In the genomic region with DNA sequence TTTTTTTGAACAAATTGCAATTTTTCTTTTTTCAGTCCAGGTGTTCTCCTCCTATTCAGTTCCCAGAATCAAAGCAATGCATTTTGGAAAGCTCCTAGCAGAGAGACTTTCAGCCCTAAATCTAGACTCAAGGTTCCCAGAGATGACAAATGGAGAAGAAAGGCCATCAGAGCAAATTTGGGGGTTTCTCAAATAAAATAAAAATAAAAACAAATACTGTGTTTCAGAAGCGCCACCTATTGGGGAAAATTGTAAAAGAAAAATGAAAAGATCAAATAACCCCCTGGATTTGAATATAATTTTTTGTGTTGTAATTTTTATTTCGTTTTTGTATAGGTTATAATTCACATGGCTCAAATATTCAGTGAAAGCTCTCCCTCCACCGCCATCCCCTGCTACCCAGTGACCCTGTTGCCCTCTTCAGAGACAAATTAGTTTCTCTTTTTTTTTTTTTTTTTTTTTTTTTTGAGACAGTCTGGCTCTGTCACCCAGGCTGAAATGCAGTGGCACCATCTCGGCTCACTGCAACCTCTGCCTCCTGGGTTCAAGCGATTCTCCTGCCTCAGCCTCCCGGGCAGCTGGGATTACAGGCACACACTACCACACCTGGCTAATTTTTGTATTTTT, we compare ENCODE assay signal across 8 cellular contexts. TPM values are rescaled to one million over a fixed set of nuclear protein-coding genes. Genes with fewer than 3 reads are reported as not detected.
A peak's percentile ranks its signal among the peaks of the same experiment; 100 is the strongest.
DNase-seq lines count a peak whose midpoint lies in the region; ATAC-seq and TF ChIP-seq lines count a peak whose summit lies in the region.

No MANE protein-coding gene starts in this region.

- peak; percentile 11 for DNase-seq in activated CD4-positive, alpha-beta T cell treated with anti-CD3 and anti-CD28 coated beads, Interleukin-2, amount 10 ng/mL, durations not matched to agents 7 days and 5 days
- no peak for DNase-seq in activated CD4-positive, alpha-beta T cell treated with anti-CD3 and anti-CD28 coated beads, Interleukin-2, amount 50 U/mL, for 1 hour
- DNase-seq in NCI-H526 treated with DMSO at 0.1 percent for 48 hours (lab: John Stamatoyannopoulos, UW) (peak; percentile 39), colonic mucosa (no peak), psoas muscle (no peak), omental fat pad (ENCODE audit: low spot score) (no peak), MG63 (no peak), iPS-NIHi11 (ENCODE audit: low spot score) (no peak)

- H3K4me3 ChIP-seq in colonic mucosa (no peak overlapping the region), psoas muscle (no peak overlapping the region), MG63 (no peak overlapping the region)

- CTCF ChIA-PET in activated CD4-positive, alpha-beta T cell treated with anti-CD3 and anti-CD28 coated beads, Interleukin-2, amount 10 ng/mL, durations not matched to agents 7 days and 5 days (lab: Charles Lee) = interaction anchor here (0.6 to 1.4 kb wide), 3 partner anchors 11 to 290 kb away, joined by 3 to 5 read pairs (median 3); no protein-coding TSS in a partner anchor

- peaks cover 55% of the 10 kb centered on the region for H3K36me3 Mint-ChIP-seq in activated CD4-positive, alpha-beta T cell treated with anti-CD3 and anti-CD28 coated beads, Interleukin-2, amount 10 ng/mL, durations not matched to agents 7 days and 5 days (ENCODE audit: low read depth)

- no peaks in the 10 kb centered on the region for H3K9me3 Mint-ChIP-seq in activated CD4-positive, alpha-beta T cell treated with anti-CD3 and anti-CD28 coated beads, Interleukin-2, amount 10 ng/mL, durations not matched to agents 7 days and 5 days

- no peaks in the 10 kb centered on the region for H3K27me3 Mint-ChIP-seq in activated CD4-positive, alpha-beta T cell treated with anti-CD3 and anti-CD28 coated beads, Interleukin-2, amount 10 ng/mL, durations not matched to agents 7 days and 5 days

- peak overlapping the region; percentile 62 for H3K27ac Mint-ChIP-seq in activated CD4-positive, alpha-beta T cell treated with anti-CD3 and anti-CD28 coated beads, Interleukin-2, amount 10 ng/mL, durations not matched to agents 7 days and 5 days

- H3K9ac ChIP-seq in colonic mucosa (ENCODE audit: low read depth in 2 of 2, low read length in 2 of 2) = no peak overlapping the region

- no peak overlapping the region for H3K4me3 Mint-ChIP-seq in activated CD4-positive, alpha-beta T cell treated with anti-CD3 and anti-CD28 coated beads, Interleukin-2, amount 10 ng/mL, durations not matched to agents 7 days and 5 days

- WGBS in psoas muscle, 3 donors = 9 to 14% (median 10%) methylated on average over 6 of the region's 6 CpGs

- intact Hi-C loops in colonic mucosa (cut with DNase I) (loop anchor here (2.0 to 10.0 kb wide), 3 partner anchors 56 to 208 kb away; no protein-coding TSS in a partner anchor), psoas muscle (cut with DNase I) (loop anchor here (2.0 to 10.0 kb wide), 3 partner anchors 154 to 208 kb away; no protein-coding TSS in a partner anchor)

- TF ChIP-seq CTCF in colonic mucosa (IDR thresholded peaks at IDR 0.05) (peak; percentile 53), psoas muscle (IDR thresholded peaks at IDR 0.05) (peak; percentile 49), omental fat pad (IDR thresholded peaks at IDR 0.05) (no peak)

- no peaks in the 10 kb centered on the region for H3K9me3 ChIP-seq in colonic mucosa
- H3K9me3 ChIP-seq in psoas muscle = no peaks in the 10 kb centered on the region
- H3K9me3 ChIP-seq in MG63 = no peaks in the 10 kb centered on the region

- H3K27ac ChIP-seq in colonic mucosa (no peak overlapping the region), psoas muscle (no peak overlapping the region)

- POLR2A ChIA-PET in activated CD4-positive, alpha-beta T cell treated with anti-CD3 and anti-CD28 coated beads, Interleukin-2, amount 10 ng/mL, durations not matched to agents 7 days and 5 days (lab: Charles Lee) = no interaction called here

- peaks cover 34% of the 10 kb centered on the region for H3K4me1 Mint-ChIP-seq in activated CD4-positive, alpha-beta T cell treated with anti-CD3 and anti-CD28 coated beads, Interleukin-2, amount 10 ng/mL, durations not matched to agents 7 days and 5 days

- H3K4me1 ChIP-seq in colonic mucosa (no peaks in the 10 kb centered on the region), psoas muscle (no peaks in the 10 kb centered on the region)

- no peaks in the 10 kb centered on the region for H3K27me3 ChIP-seq in colonic mucosa
- no peaks in the 10 kb centered on the region for H3K27me3 ChIP-seq in psoas muscle (ENCODE audit: insufficient read depth in 3 of 3, low read length in 2 of 3)
- H3K27me3 ChIP-seq in MG63 = peaks cover 27% of the 10 kb centered on the region

- ATAC-seq in psoas muscle (no peak), omental fat pad (ENCODE audit: low FRiP score) (no peak)

- H3K36me3 ChIP-seq in colonic mucosa (no peaks in the 10 kb centered on the region), psoas muscle (ENCODE audit: insufficient read depth in 1 of 2, low read depth in 1 of 2) (no peaks in the 10 kb centered on the region), MG63 (no peaks in the 10 kb centered on the region)

RNA-seq across cellular contexts. Expression of a gene that starts 6.2 kb away (rescaled TPM):
- 10 to 100 TPM; 42.6 to 49.1 TPM for total RNA-seq in activated CD4-positive, alpha-beta T cell treated with anti-CD3 and anti-CD28 coated beads, Interleukin-2, amount 10 ng/mL, durations not matched to agents 7 days and 5 days
- 10 to 100 TPM; 44.8 to 46.9 TPM for total RNA-seq in colonic mucosa
- total RNA-seq in psoas muscle = 10 to 100 TPM; 21.0 to 42.3 (median 33.0) TPM
- polyA plus RNA-seq in psoas muscle = 10 to 100 TPM; 15.0 to 31.1 (median 16.8) TPM
- 10 to 100 TPM; 39.3 to 45.9 (median 42.3) TPM for total RNA-seq in omental fat pad
- total RNA-seq in MG63 (2014; rRNA removed; shearing (Covaris generic); ENCODE audit: low replicate concordance) = 30.3 and 40.1 TPM in 2 replicates

RNA-seq across cellular contexts. Expression of a gene that starts 9.1 kb away (rescaled TPM):
- total RNA-seq in activated CD4-positive, alpha-beta T cell treated with anti-CD3 and anti-CD28 coated beads, Interleukin-2, amount 10 ng/mL, durations not matched to agents 7 days and 5 days = 100 to 1,000 TPM; 264 to 268 TPM
- 1 to 10 TPM; 1.6 to 2.0 TPM for total RNA-seq in colonic mucosa
- total RNA-seq in psoas muscle = under 1 TPM; 0.26 to 0.71 (median 0.57) TPM
- under 1 TPM; 0.01 to 0.05 (median 0.04) TPM for polyA plus RNA-seq in psoas muscle
- total RNA-seq in omental fat pad = 1 to 10 TPM; 1.0 to 2.1 (median 1.6) TPM
- total RNA-seq in MG63 (2014; rRNA removed; shearing (Covaris generic); ENCODE audit: low replicate concordance) = not detected in 2 replicates

RNA-seq across cellular contexts. Expression of a gene that starts 10.7 kb away (rescaled TPM):
- total RNA-seq in activated CD4-positive, alpha-beta T cell treated with anti-CD3 and anti-CD28 coated beads, Interleukin-2, amount 10 ng/mL, durations not matched to agents 7 days and 5 days = 100 to 1,000 TPM; 489 to 557 TPM
- 1 to 10 TPM; 3.1 to 4.7 TPM for total RNA-seq in colonic mucosa
- under 1 TPM in 3 of 4 donors, not detected in 1; 0.45 to 0.81 (median 0.50) TPM for total RNA-seq in psoas muscle
- polyA plus RNA-seq in psoas muscle = under 1 TPM; 0.12 to 0.20 (median 0.19) TPM
- total RNA-seq in omental fat pad = 1 to 10 TPM; 1.7 to 3.4 (median 2.6) TPM
- total RNA-seq in MG63 (2014; rRNA removed; shearing (Covaris generic); ENCODE audit: low replicate concordance) = not detected in 2 replicates

RNA-seq across cellular contexts. Expression of a gene that starts 48.2 kb away (rescaled TPM):
- total RNA-seq in activated CD4-positive, alpha-beta T cell treated with anti-CD3 and anti-CD28 coated beads, Interleukin-2, amount 10 ng/mL, durations not matched to agents 7 days and 5 days = 100 to 1,000 TPM; 195 to 272 TPM
- total RNA-seq in colonic mucosa = 100 to 1,000 TPM; 282 to 380 TPM
- 100 to 1,000 TPM; 237 to 340 (median 251) TPM for total RNA-seq in psoas muscle
- 100 to 1,000 TPM; 180 to 217 (median 189) TPM for polyA plus RNA-seq in psoas muscle
- 10 to 100 TPM; 38.1 to 57.1 (median 51.9) TPM for total RNA-seq in omental fat pad
- 113 and 709 TPM in 2 replicates for total RNA-seq in MG63 (2014; rRNA removed; shearing (Covaris generic); ENCODE audit: low replicate concordance)

RNA-seq across cellular contexts. Expression of a gene that starts 48.7 kb away (rescaled TPM):
- total RNA-seq in activated CD4-positive, alpha-beta T cell treated with anti-CD3 and anti-CD28 coated beads, Interleukin-2, amount 10 ng/mL, durations not matched to agents 7 days and 5 days = 100 to 1,000 TPM; 680 to 841 TPM
- 1 to 10 TPM; 4.3 to 5.7 TPM for total RNA-seq in colonic mucosa
- 1 to 10 TPM in 1 of 4 donors, under 1 TPM in 3; 0.24 to 1.2 (median 0.67) TPM for total RNA-seq in psoas muscle
- polyA plus RNA-seq in psoas muscle = under 1 TPM; 0.15 to 0.27 (median 0.22) TPM
- 1 to 10 TPM; 2.8 to 4.1 (median 3.0) TPM for total RNA-seq in omental fat pad
- not detected in 2 replicates for total RNA-seq in MG63 (2014; rRNA removed; shearing (Covaris generic); ENCODE audit: low replicate concordance)

Comparison
In these comparisons a context has a peak if more than half of its experiments do, and no peak if none do; other contexts are left out.
1. DNase-seq: peak in activated CD4-positive, alpha-beta T cell treated with anti-CD3 and anti-CD28 coated beads, Interleukin-2, amount 10 ng/mL, durations not matched to agents 7 days and 5 days (single experiment) and NCI-H526 treated with DMSO at 0.1 percent for 48 hours (single experiment); none in activated CD4-positive, alpha-beta T cell treated with anti-CD3 and anti-CD28 coated beads, Interleukin-2, amount 50 U/mL, for 1 hour (single experiment), colonic mucosa (single experiment), psoas muscle (0 of 2), omental fat pad (single experiment), MG63 (single experiment) and iPS-NIHi11 (single experiment).
2. CTCF ChIP-seq: peak in colonic mucosa (single experiment) and psoas muscle (single experiment); none in omental fat pad (0 of 3).
3. RNA of a gene that starts 9.1 kb away (total RNA-seq): 264 to 268 TPM in activated CD4-positive, alpha-beta T cell treated with anti-CD3 and anti-CD28 coated beads, Interleukin-2, amount 10 ng/mL, durations not matched to agents 7 days and 5 days; 1.0 to 2.1 TPM in omental fat pad, 1.6 to 2.0 TPM in colonic mucosa, 0.26 to 0.71 TPM in psoas muscle and not detected in MG63; every median in the first group is over 10 times any median in the second.
4. RNA of a gene that starts 10.7 kb away (total RNA-seq): 489 to 557 TPM in activated CD4-positive, alpha-beta T cell treated with anti-CD3 and anti-CD28 coated beads, Interleukin-2, amount 10 ng/mL, durations not matched to agents 7 days and 5 days; 3.1 to 4.7 TPM in colonic mucosa, 1.7 to 3.4 TPM in omental fat pad, 0.45 to 0.81 TPM in psoas muscle and not detected in MG63; every median in the first group is over 10 times any median in the second.